ENCODE assay signal across 16 cellular contexts in genomic region chr5:94174748-94175411, GRCh38.
DNase-seq lines count a peak whose midpoint lies in the region; ATAC-seq, FAIRE-seq and TF ChIP-seq lines count a peak whose summit lies in the region.
"Had no signal": no experiment of that assay in that cellular context is flagged by ENCODE, and none has a peak within 500 bp of the region (broad histone marks: within the 10 kb centered on the region; RNA-seq: fewer than 3 reads in every experiment).

No MANE protein-coding gene starts in this region.

- ATAC-seq in right cardiac atrium, result no peak
- no peak for ATAC-seq in naive thymus-derived CD4-positive, alpha-beta T cell
- ATAC-seq: left lung had no signal

- H3K4me3 ChIP-seq in epithelial cell of proximal tubule (ENCODE audit: low read depth, low read length), result no peak overlapping the region
- H3K4me3 ChIP-seq in skeletal muscle cell (ENCODE audit: low read depth, low read length), result no peak overlapping the region
- H3K4me3 ChIP-seq in right cardiac atrium (ENCODE audit: low read length), result no peak overlapping the region
- H3K4me3 ChIP-seq in naive thymus-derived CD4-positive, alpha-beta T cell (ENCODE audit: low read length), result no peak overlapping the region
- H3K4me3 ChIP-seq: left lung, thyroid gland had no signal

- DNase-seq in EL (peak; percentile 86), RCC 7860 (ENCODE audit: low spot score) (peak; percentile 5), epithelial cell of proximal tubule (ENCODE audit: low read depth) (peak; percentile 19), skeletal muscle cell (ENCODE audit: low read depth) (peak; percentile 43), right cardiac atrium (no peak), retina (no peak)
- DNase-seq in naive thymus-derived CD4-positive, alpha-beta T cell, result no peak
- no peak for DNase-seq in T-helper 2 cell treated with Interferon-gamma antibody and Interleukin-4, amounts not matched to agents 5 μg/mL and 100 μg/mL, for 36 hours (ENCODE audit: low spot score)
- DNase-seq: CD4-positive, alpha-beta T cell; endodermal cell; left lung; naive B cell; NCI-H2171 treated with DMSO at 0.1 percent for 48 hours; stimulated activated CD8-positive, alpha-beta memory T cell treated with anti-CD3 and anti-CD28 coated beads, Interleukin-4, amount 100 ng/mL, for 48 hours; thyroid gland had no signal

- no peaks in the 10 kb centered on the region for H3K27me3 ChIP-seq in right cardiac atrium (ENCODE audit: control insufficient read depth, insufficient read depth)
- H3K27me3 ChIP-seq in naive thymus-derived CD4-positive, alpha-beta T cell (ENCODE audit: control insufficient read depth in 2 of 2, insufficient read depth in 2 of 2, low read length in 2 of 2), result no peaks in the 10 kb centered on the region
- H3K27me3 ChIP-seq: left lung, thyroid gland had no signal

- POLR2A ChIA-PET in naive thymus-derived CD4-positive, alpha-beta T cell (lab: Charles Lee), result no interaction called here

- no peaks in the 10 kb centered on the region for H3K36me3 Mint-ChIP-seq in naive thymus-derived CD4-positive, alpha-beta T cell
- no peaks in the 10 kb centered on the region for H3K36me3 Mint-ChIP-seq in T-helper 2 cell treated with Interferon-gamma antibody and Interleukin-4, amounts not matched to agents 5 μg/mL and 100 μg/mL, for 36 hours (ENCODE audit: low read depth)
- H3K36me3 Mint-ChIP-seq: naive B cell had no signal

- no peaks in the 10 kb centered on the region for H3K9me3 ChIP-seq in right cardiac atrium (ENCODE audit: control insufficient read depth, low read length)
- no peaks in the 10 kb centered on the region for H3K9me3 ChIP-seq in naive thymus-derived CD4-positive, alpha-beta T cell (ENCODE audit: control insufficient read depth in 2 of 3, low read length in 3 of 3)
- H3K9me3 ChIP-seq: left lung, thyroid gland had no signal

- no peaks in the 10 kb centered on the region for H3K4me1 ChIP-seq in right cardiac atrium (ENCODE audit: control insufficient read depth, insufficient read depth, low read length)
- no peaks in the 10 kb centered on the region for H3K4me1 ChIP-seq in naive thymus-derived CD4-positive, alpha-beta T cell (ENCODE audit: control insufficient read depth in 2 of 2, insufficient read depth in 2 of 2, low read length in 2 of 2)
- H3K4me1 ChIP-seq: left lung, thyroid gland had no signal

- 74% methylated on average over 2 of the region's 2 CpGs for WGBS in right cardiac atrium

- intact Hi-C loops in right cardiac atrium (cut with DNase I), result no loop called here
- intact Hi-C loops in naive thymus-derived CD4-positive, alpha-beta T cell (cut with micrococcal nuclease), result no loop called here

- no peak overlapping the region for H3K27ac ChIP-seq in right cardiac atrium (ENCODE audit: low read length)
- no peak overlapping the region for H3K27ac ChIP-seq in naive thymus-derived CD4-positive, alpha-beta T cell (ENCODE audit: low read depth, low read length)
- H3K27ac ChIP-seq: left lung, thyroid gland had no signal

- H3K27me3 Mint-ChIP-seq in naive thymus-derived CD4-positive, alpha-beta T cell, result peaks cover 0 to 11% (median 3%) of the 10 kb centered on the region in 5 donors
- peaks cover 2% of the 10 kb centered on the region for H3K27me3 Mint-ChIP-seq in T-helper 2 cell treated with Interferon-gamma antibody and Interleukin-4, amounts not matched to agents 5 μg/mL and 100 μg/mL, for 36 hours (ENCODE audit: low read depth)
- H3K27me3 Mint-ChIP-seq: CD4-positive, alpha-beta T cell had no signal

- CTCF ChIA-PET in naive thymus-derived CD4-positive, alpha-beta T cell (lab: Charles Lee), result interaction anchor here (0.8 kb wide), 1 partner anchor 945 kb away, joined by 4 read pairs; no protein-coding TSS in a partner anchor

- no peaks in the 10 kb centered on the region for H3K4me1 Mint-ChIP-seq in naive thymus-derived CD4-positive, alpha-beta T cell
- H3K4me1 Mint-ChIP-seq in T-helper 2 cell treated with Interferon-gamma antibody and Interleukin-4, amounts not matched to agents 5 μg/mL and 100 μg/mL, for 36 hours (ENCODE audit: low read depth), result no peaks in the 10 kb centered on the region
- H3K4me1 Mint-ChIP-seq: naive B cell had no signal

- TF ChIP-seq CTCF in epithelial cell of proximal tubule (conservative IDR thresholded peaks at IDR 0.05; ENCODE audit: low read depth, low read length), result no peak

- H3K27ac Mint-ChIP-seq in naive thymus-derived CD4-positive, alpha-beta T cell, result no peak overlapping the region
- H3K27ac Mint-ChIP-seq in T-helper 2 cell treated with Interferon-gamma antibody and Interleukin-4, amounts not matched to agents 5 μg/mL and 100 μg/mL, for 36 hours, result no peak overlapping the region
- H3K27ac Mint-ChIP-seq: CD4-positive, alpha-beta T cell; endodermal cell; naive B cell had no signal

- no peak for FAIRE-seq in RCC 7860 (lab: Jason Lieb, UNC)
- FAIRE-seq: GM18507 had no signal

- peaks cover 0 to 3% (median 0%) of the 10 kb centered on the region in 11 donors for H3K9me3 Mint-ChIP-seq in naive thymus-derived CD4-positive, alpha-beta T cell
- no peaks in the 10 kb centered on the region for H3K9me3 Mint-ChIP-seq in T-helper 2 cell treated with Interferon-gamma antibody and Interleukin-4, amounts not matched to agents 5 μg/mL and 100 μg/mL, for 36 hours
- H3K9me3 Mint-ChIP-seq: CD4-positive, alpha-beta T cell had no signal

- H3K36me3 ChIP-seq in naive thymus-derived CD4-positive, alpha-beta T cell (ENCODE audit: control insufficient read depth in 2 of 3, insufficient read depth in 3 of 3, low read length in 3 of 3), result no peaks in the 10 kb centered on the region
- H3K36me3 ChIP-seq: left lung, thyroid gland had no signal

- H3K4me3 Mint-ChIP-seq in naive thymus-derived CD4-positive, alpha-beta T cell, result no peak overlapping the region
- no peak overlapping the region for H3K4me3 Mint-ChIP-seq in T-helper 2 cell treated with Interferon-gamma antibody and Interleukin-4, amounts not matched to agents 5 μg/mL and 100 μg/mL, for 36 hours
- H3K4me3 Mint-ChIP-seq: CD4-positive, alpha-beta T cell; endodermal cell; naive B cell had no signal

Comparison
In these comparisons a context has a peak if more than half of its experiments do, and no peak if none do; other contexts are left out.
1. DNase-seq: peak in EL (single experiment), RCC 7860 (single experiment), epithelial cell of proximal tubule (single experiment) and skeletal muscle cell (single experiment); none in right cardiac atrium (0 of 3), naive thymus-derived CD4-positive, alpha-beta T cell (0 of 9), retina (single experiment) and T-helper 2 cell treated with Interferon-gamma antibody and Interleukin-4, amounts not matched to agents 5 μg/mL and 100 μg/mL, for 36 hours (single experiment).